Comparison of ENCODE assay signal across 8 cellular contexts in the genomic region with DNA sequence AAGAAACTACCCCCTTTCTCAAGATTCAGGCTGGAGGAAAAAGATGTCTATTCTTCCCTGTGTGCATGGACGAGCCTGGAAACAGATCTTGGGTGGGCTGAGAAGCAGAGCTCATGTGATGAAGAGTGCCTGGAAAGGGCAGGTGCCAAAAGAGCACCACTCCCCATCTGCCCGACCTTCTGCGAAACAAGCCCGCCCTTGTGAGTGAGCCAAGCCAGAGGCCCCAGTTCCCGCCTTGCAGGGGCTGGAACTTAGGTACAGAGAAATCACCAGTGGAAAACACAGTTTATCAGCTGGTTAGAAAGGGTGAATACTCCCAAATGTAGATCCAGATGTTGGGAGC. TPM values are rescaled to one million over a fixed set of nuclear protein-coding genes. Genes with fewer than 3 reads are reported as not detected.
DNase-seq lines count a peak whose midpoint lies in the region; ATAC-seq, FAIRE-seq and TF ChIP-seq lines count a peak whose summit lies in the region.

No MANE protein-coding gene starts in this region.

- POLR2A ChIA-PET in T-cell (lab: Charles Lee), result no interaction called here

- H3K4me3 Mint-ChIP-seq in T-cell, result peak overlapping the region; percentile 44 to 93 (median 88)

- peak overlapping the region; percentile 85 for H3K4me3 ChIP-seq in fibroblast of villous mesenchyme (ENCODE audit: low read depth, low read length)

- FAIRE-seq in D721Med (lab: Jason Lieb, UNC), result no peak

- no peak overlapping the region for H3K27ac Mint-ChIP-seq in T-cell

- TF ChIP-seq CTCF in fibroblast of villous mesenchyme (IDR thresholded peaks at IDR 0.05; ENCODE audit: insufficient read depth, low read depth, low read length) (no peak), D721Med (IDR thresholded peaks at IDR 0.05; ENCODE audit: insufficient read depth, missing control alignments) (no peak)

- CTCF ChIA-PET in T-cell (lab: Charles Lee), result no interaction called here

- DNase-seq in HT1080 (ENCODE audit: low read depth), result peak; percentile 71
- no peak for DNase-seq in T-cell
- peak; percentile 70 for DNase-seq in fibroblast of villous mesenchyme (ENCODE audit: low read depth)
- peak; percentile 32 for DNase-seq in retina
- no peak for DNase-seq in OCI-M1 (lab: John Stamatoyannopoulos, UW)
- DNase-seq in NOMO-1 treated with DMSO at 0.1 percent for 48 hours (lab: John Stamatoyannopoulos, UW; ENCODE audit: unreplicated experiment), result no peak
- no peak for DNase-seq in occipital lobe (lab: John Stamatoyannopoulos, UW)
- DNase-seq in D721Med (ENCODE audit: insufficient read length, low spot score), result no peak

- no peaks in the 10 kb centered on the region for H3K27me3 Mint-ChIP-seq in T-cell

- ATAC-seq in T-cell (replicated peaks in 1 of 4), result no peak

- H3K36me3 Mint-ChIP-seq in T-cell, result peaks cover 11% of the 10 kb centered on the region

- peaks cover 55 to 65% (median 62%) of the 10 kb centered on the region in 3 donors for H3K4me1 Mint-ChIP-seq in T-cell

- H3K9me3 Mint-ChIP-seq in T-cell, result no peaks in the 10 kb centered on the region

RNA-seq across cellular contexts. Expression of a gene that starts 26.7 kb away (rescaled TPM):
- total RNA-seq in HT1080 (2014; rRNA removed; shearing (Covaris generic)), result not detected in 2 replicates
- polyA plus RNA-seq in HT1080 (2015; cell fraction: cytosol; rRNA removed), result not detected in 2 replicates
- not detected in 2 replicates for polyA plus RNA-seq in HT1080 (2015; cell fraction: nucleus; rRNA removed)
- total RNA-seq in T-cell (under 1 TPM in 1 of 5 donors, not detected in 4; 0.26 TPM), fibroblast of villous mesenchyme (not detected in 2 replicates), occipital lobe (not detected)

Comparison
In these comparisons a context has a peak if more than half of its experiments do, and no peak if none do; other contexts are left out.
1. DNase-seq: peak in HT1080 (single experiment), fibroblast of villous mesenchyme (single experiment) and retina (single experiment); none in T-cell (0 of 34), OCI-M1 (single experiment), NOMO-1 treated with DMSO at 0.1 percent for 48 hours (single experiment), occipital lobe (single experiment) and D721Med (single experiment).